1 cellular context compared by ENCODE assay signal in the genomic region with DNA sequence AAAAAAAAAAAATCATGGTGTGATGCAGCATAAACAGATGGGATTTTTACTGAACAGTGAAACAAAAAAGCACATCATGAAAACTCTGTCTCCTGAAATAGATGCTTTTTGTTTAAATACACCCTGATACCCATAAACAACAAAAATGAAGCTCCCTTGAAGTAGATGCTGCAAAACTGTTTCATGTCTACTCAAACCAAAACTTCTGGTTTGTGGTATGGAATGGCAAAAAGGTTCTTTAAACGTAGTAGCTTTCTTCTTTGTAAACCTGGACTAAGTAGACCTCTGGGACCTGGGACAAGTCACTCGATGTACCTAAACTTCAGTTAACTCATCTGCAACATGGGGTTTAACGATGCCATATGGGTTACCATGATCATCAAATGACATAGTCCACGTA.
TF ChIP-seq lines count a peak whose summit lies in the region.

No MANE protein-coding gene starts in this region.

TF ChIP-seq in GM23338, 12 proteins besides CTCF, POLR2A, EP300 and RAD21 (continued from another document):
- TF ChIP-seq POLR2AphosphoS5 (IDR thresholded peaks at IDR 0.05; ENCODE audit: low read depth), result no peak
- TF ChIP-seq, protein P1, sequence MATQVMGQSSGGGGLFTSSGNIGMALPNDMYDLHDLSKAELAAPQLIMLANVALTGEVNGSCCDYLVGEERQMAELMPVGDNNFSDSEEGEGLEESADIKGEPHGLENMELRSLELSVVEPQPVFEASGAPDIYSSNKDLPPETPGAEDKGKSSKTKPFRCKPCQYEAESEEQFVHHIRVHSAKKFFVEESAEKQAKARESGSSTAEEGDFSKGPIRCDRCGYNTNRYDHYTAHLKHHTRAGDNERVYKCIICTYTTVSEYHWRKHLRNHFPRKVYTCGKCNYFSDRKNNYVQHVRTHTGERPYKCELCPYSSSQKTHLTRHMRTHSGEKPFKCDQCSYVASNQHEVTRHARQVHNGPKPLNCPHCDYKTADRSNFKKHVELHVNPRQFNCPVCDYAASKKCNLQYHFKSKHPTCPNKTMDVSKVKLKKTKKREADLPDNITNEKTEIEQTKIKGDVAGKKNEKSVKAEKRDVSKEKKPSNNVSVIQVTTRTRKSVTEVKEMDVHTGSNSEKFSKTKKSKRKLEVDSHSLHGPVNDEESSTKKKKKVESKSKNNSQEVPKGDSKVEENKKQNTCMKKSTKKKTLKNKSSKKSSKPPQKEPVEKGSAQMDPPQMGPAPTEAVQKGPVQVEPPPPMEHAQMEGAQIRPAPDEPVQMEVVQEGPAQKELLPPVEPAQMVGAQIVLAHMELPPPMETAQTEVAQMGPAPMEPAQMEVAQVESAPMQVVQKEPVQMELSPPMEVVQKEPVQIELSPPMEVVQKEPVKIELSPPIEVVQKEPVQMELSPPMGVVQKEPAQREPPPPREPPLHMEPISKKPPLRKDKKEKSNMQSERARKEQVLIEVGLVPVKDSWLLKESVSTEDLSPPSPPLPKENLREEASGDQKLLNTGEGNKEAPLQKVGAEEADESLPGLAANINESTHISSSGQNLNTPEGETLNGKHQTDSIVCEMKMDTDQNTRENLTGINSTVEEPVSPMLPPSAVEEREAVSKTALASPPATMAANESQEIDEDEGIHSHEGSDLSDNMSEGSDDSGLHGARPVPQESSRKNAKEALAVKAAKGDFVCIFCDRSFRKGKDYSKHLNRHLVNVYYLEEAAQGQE (IDR thresholded peaks at IDR 0.05; ENCODE audit: unreplicated experiment), result no peak
- no peak for TF ChIP-seq EZH2 (IDR thresholded peaks at IDR 0.05; ENCODE audit: low read depth, unreplicated experiment)
